ENCODE assay signal across 8 cellular contexts in genomic region chr12:116276433-116277216, GRCh38.
DNase-seq lines count a peak whose midpoint lies in the region; ATAC-seq lines count a peak whose summit lies in the region.

No MANE protein-coding gene starts in this region.

- DNase-seq in NCI-H2081 (lab: John Stamatoyannopoulos, UW), result peak; percentile 44 to 72
- DNase-seq in NCI-H2081 treated with DMSO at 0.1 percent for 48 hours (lab: John Stamatoyannopoulos, UW), result no peak
- peak; percentile 47 for DNase-seq in NCI-H2171 (lab: John Stamatoyannopoulos, UW)
- peak; percentile 58 to 60 for DNase-seq in activated CD4-positive, alpha-beta T cell treated with anti-CD3 and anti-CD28 coated beads for 4 hours
- peak; percentile 62 for DNase-seq in kidney tubule cell (ENCODE audit: low spot score)
- DNase-seq in stimulated activated CD4-positive, alpha-beta T cell treated with anti-CD3 and anti-CD28 coated beads, Interleukin-1b, Interleukin-23, amount 100 ng/mL, for 24 hours (ENCODE audit: low read depth in 4 of 4, low spot score in 1 of 4), result peak; percentile 25 to 37 (median 30)

- peak overlapping the region; percentile 75 for H3K27ac ChIP-seq in cingulate gyrus (ENCODE audit: low read depth, low read length)

- ATAC-seq in HG02981 (IDR thresholded peaks at IDR 0.05; ENCODE audit: unreplicated experiment), result peak; percentile 37
